Comparison of ENCODE assay signal across 20 cellular contexts in the genomic region with DNA sequence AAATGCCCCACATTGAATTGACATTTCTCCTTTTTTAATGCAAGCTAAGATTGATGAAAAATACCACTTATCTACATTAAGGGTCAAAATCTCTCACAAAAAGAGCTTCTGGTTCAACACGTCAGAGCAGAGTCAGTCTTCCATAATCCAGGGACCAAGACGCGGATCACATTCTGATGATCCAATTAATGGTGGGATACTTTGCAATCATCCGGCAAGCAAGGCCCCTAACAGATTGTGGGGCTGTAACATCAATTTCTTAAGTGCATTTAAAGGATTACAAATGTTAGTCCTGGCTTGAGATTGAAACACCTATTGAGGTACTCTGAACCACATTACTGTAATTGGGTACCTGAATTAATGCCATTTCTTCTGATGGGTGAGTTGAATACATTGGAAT.
A peak's percentile ranks its signal among the peaks of the same experiment; 100 is the strongest.
DNase-seq lines count a peak whose midpoint lies in the region; ATAC-seq and TF ChIP-seq lines count a peak whose summit lies in the region.
"Had no signal": no experiment of that assay in that cellular context is flagged by ENCODE, and none has a peak within 500 bp of the region (broad histone marks: within the 10 kb centered on the region; RNA-seq: fewer than 3 reads in every experiment).

No MANE protein-coding gene starts in this region.

- H3K4me1 Mint-ChIP-seq in effector memory CD8-positive, alpha-beta T cell (ENCODE audit: low read depth in 2 of 2), result no peaks in the 10 kb centered on the region
- H3K4me1 Mint-ChIP-seq: B cell had no signal

- DNase-seq in NCI-H2227 (lab: John Stamatoyannopoulos, UW; ENCODE audit: unreplicated experiment), result peak; percentile 7
- DNase-seq in NCI-H2227 treated with DMSO at 0.1 percent for 48 hours (lab: John Stamatoyannopoulos, UW), result no peak
- peak; percentile 63 to 90 for DNase-seq in NCI-H524 (lab: John Stamatoyannopoulos, UW)
- DNase-seq in NCI-H82 (lab: John Stamatoyannopoulos, UW), result peak; percentile 99
- DNase-seq in WERI-Rb-1, result peak; percentile 90
- DNase-seq in activated CD4-positive, alpha-beta T cell treated with anti-CD3 and anti-CD28 coated beads, Interleukin-2, amount 50 U/mL, for 48 hours, result no peak
- no peak for DNase-seq in effector memory CD8-positive, alpha-beta T cell
- no peak for DNase-seq in HCEC 1CT
- DNase-seq: AML-193; Caco-2; Calu3; CD4-positive, alpha-beta T cell; CD8-positive, alpha-beta T cell; DMS79 treated with DMSO at 0.1 percent for 48 hours; GF-D8 had no signal

- H3K27ac ChIP-seq in WERI-Rb-1, result no peak overlapping the region
- H3K27ac ChIP-seq: 22Rv1; A549; BLaER1 treated with 17β-estradiol and CSF1 and Interleukin-3, amounts not matched to agents 10 nM and 100 nM; C4-2B had no signal

- no peak overlapping the region for H3K4me3 Mint-ChIP-seq in effector memory CD8-positive, alpha-beta T cell
- H3K4me3 Mint-ChIP-seq: B cell; CD4-positive, alpha-beta T cell; CD8-positive, alpha-beta T cell had no signal

- H3K4me3 ChIP-seq in WERI-Rb-1 (ENCODE audit: low read depth, low read length), result no peak overlapping the region
- H3K4me3 ChIP-seq: A549; BLaER1 treated with 17β-estradiol and CSF1 and Interleukin-3, amounts not matched to agents 10 nM and 100 nM had no signal

- no peak for TF ChIP-seq CTCF in WERI-Rb-1 (IDR thresholded peaks at IDR 0.05; ENCODE audit: low read depth, low read length)

- no peak for ATAC-seq in effector memory CD8-positive, alpha-beta T cell (replicated peaks)
- ATAC-seq: A549; CD8-positive, alpha-beta T cell had no signal

- H3K36me3 ChIP-seq in WERI-Rb-1, result no peaks in the 10 kb centered on the region
- H3K36me3 ChIP-seq: BLaER1 treated with 17β-estradiol and CSF1 and Interleukin-3, amounts not matched to agents 10 nM and 100 nM had no signal

- no peaks in the 10 kb centered on the region for H3K27me3 ChIP-seq in WERI-Rb-1 (ENCODE audit: insufficient read depth, low read depth, severe bottlenecking)
- H3K27me3 ChIP-seq: BLaER1 treated with 17β-estradiol and CSF1 and Interleukin-3, amounts not matched to agents 10 nM and 100 nM had no signal

- no peaks in the 10 kb centered on the region for H3K9me3 ChIP-seq in WERI-Rb-1 (ENCODE audit: severe bottlenecking)
- H3K9me3 ChIP-seq: A549; BLaER1 treated with 17β-estradiol and CSF1 and Interleukin-3, amounts not matched to agents 10 nM and 100 nM; Caco-2 had no signal

- H3K27me3 Mint-ChIP-seq in effector memory CD8-positive, alpha-beta T cell, result no peaks in the 10 kb centered on the region
- H3K27me3 Mint-ChIP-seq: B cell; CD4-positive, alpha-beta T cell had no signal

- H3K9me3 Mint-ChIP-seq in effector memory CD8-positive, alpha-beta T cell, result peaks cover 6 to 23% of the 10 kb centered on the region in 2 donors

- no peaks in the 10 kb centered on the region for H3K36me3 Mint-ChIP-seq in effector memory CD8-positive, alpha-beta T cell (ENCODE audit: insufficient read depth)
- H3K36me3 Mint-ChIP-seq: CD8-positive, alpha-beta T cell had no signal

- no peak overlapping the region for H3K27ac Mint-ChIP-seq in effector memory CD8-positive, alpha-beta T cell
- H3K27ac Mint-ChIP-seq: B cell; CD4-positive, alpha-beta T cell; CD8-positive, alpha-beta T cell had no signal

Comparison
In these comparisons a context has a peak if more than half of its experiments do, and no peak if none do; other contexts are left out.
1. DNase-seq: peak in NCI-H2227 (single experiment), NCI-H524 (2 of 2), NCI-H82 (single experiment) and WERI-Rb-1 (single experiment); none in NCI-H2227 treated with DMSO at 0.1 percent for 48 hours (single experiment), activated CD4-positive, alpha-beta T cell treated with anti-CD3 and anti-CD28 coated beads, Interleukin-2, amount 50 U/mL, for 48 hours (0 of 2), effector memory CD8-positive, alpha-beta T cell (0 of 3) and HCEC 1CT (single experiment).